13 cellular contexts compared by ENCODE assay signal in genomic region chr13:73248711-73249580, GRCh38.
A peak's percentile ranks its signal among the peaks of the same experiment; 100 is the strongest.
DNase-seq lines count a peak whose midpoint lies in the region; ATAC-seq, FAIRE-seq and TF ChIP-seq lines count a peak whose summit lies in the region.
"Had no signal": no experiment of that assay in that cellular context is flagged by ENCODE, and none has a peak within 500 bp of the region (broad histone marks: within the 10 kb centered on the region; RNA-seq: fewer than 3 reads in every experiment).

No MANE protein-coding gene starts in this region.

- no peak overlapping the region for H3K4me2 ChIP-seq in endothelial cell of umbilical vein (ENCODE audit: insufficient read depth, low read length)

- TF ChIP-seq POLR2A in endothelial cell of umbilical vein (IDR thresholded peaks at IDR 0.05; ENCODE audit: low read depth, low read length) = no peak
- TF ChIP-seq POLR2A in vagina (IDR thresholded peaks at IDR 0.05) = no peak

- no peaks in the 10 kb centered on the region for H4K20me1 ChIP-seq in endothelial cell of umbilical vein (replicated peaks; ENCODE audit: control insufficient read depth, extremely low read depth, insufficient read depth, low read length)

- H2AFZ ChIP-seq in endothelial cell of umbilical vein (ENCODE audit: low read depth, low read length) = no peak overlapping the region

- H3K4me3 ChIP-seq in endothelial cell of umbilical vein (replicated peaks in 1 of 3; ENCODE audit: insufficient read depth in 1 of 3, low read depth in 1 of 3, low read length in 3 of 3) = no peak overlapping the region
- H3K4me3 ChIP-seq in mucosa of descending colon = no peak overlapping the region
- no peak overlapping the region for H3K4me3 ChIP-seq in vagina

- POLR2A ChIA-PET in endothelial cell of umbilical vein (lab: Charles Lee) = no interaction called here

- H3K27me3 ChIP-seq in endothelial cell of umbilical vein (ENCODE audit: control insufficient read depth in 2 of 2, insufficient read depth in 2 of 2, low read length in 2 of 2) = no peaks in the 10 kb centered on the region
- no peaks in the 10 kb centered on the region for H3K27me3 ChIP-seq in vagina

- dilution Hi-C loops in endothelial cell of umbilical vein (cut with MboI; ENCODE audit: extremely low pct_ligation_motif_present, low sequenced_read_pairs) = no loop called here

- DNase-seq in AG08396 (ENCODE audit: low spot score) (peak; percentile 9), LoVo (ENCODE audit: low spot score) (peak; percentile 79), endothelial cell of umbilical vein (ENCODE audit: low read depth, low spot score) (no peak), mucosa of descending colon (peak in 1 of 3 donors; percentile 28), NAMALWA (ENCODE audit: low spot score) (no peak), COLO829 (ENCODE audit: low spot score) (no peak), vagina (ENCODE audit: extremely low spot score in 2 of 2) (no peak)
- no peak for DNase-seq in stimulated activated naive CD4-positive, alpha-beta T cell treated with Interleukin-2 at 50 U/mL for 16 hours (lab: John Stamatoyannopoulos, UW)
- DNase-seq: activated CD4-positive, CD25-positive, alpha-beta regulatory T cell; activated T-cell treated with anti-CD3 and anti-CD28 coated beads, Interleukin-2, amount 50 U/mL, for 48 hours; NCI-H1092; stimulated activated CD4-positive, alpha-beta T cell treated with anti-CD3 and anti-CD28 coated beads, Interleukin-12 subunit alpha, Interleukin-12 subunit beta, amount 100 ng/mL, for 4 hours had no signal

- H3K27ac ChIP-seq in endothelial cell of umbilical vein (ENCODE audit: insufficient read depth, low read depth, low read length) = no peak overlapping the region
- no peak overlapping the region for H3K27ac ChIP-seq in vagina

- CTCF ChIA-PET in endothelial cell of umbilical vein (lab: Charles Lee) = interaction anchor here (1.1 to 1.3 kb wide), 4 partner anchors 10 to 167 kb away, joined by 3 to 5 read pairs (median 4); no protein-coding TSS in a partner anchor

- no peak overlapping the region for H3K9ac ChIP-seq in endothelial cell of umbilical vein (replicated peaks; ENCODE audit: extremely low read depth, insufficient read depth, low read length)

- FAIRE-seq in endothelial cell of umbilical vein (lab: Jason Lieb, UNC) = peak; percentile 60
- FAIRE-seq: H54 had no signal

- BruUV-seq in endothelial cell of umbilical vein (replicated peaks; lab: Mats Ljungman, UMichigan) = no TSS peak

- H3K4me1 ChIP-seq in endothelial cell of umbilical vein (ENCODE audit: control insufficient read depth, extremely low read depth, insufficient read depth, low read length) (no peaks in the 10 kb centered on the region), mucosa of descending colon (ENCODE audit: low read depth) (peaks cover 8% of the 10 kb centered on the region), vagina (peaks cover 15% of the 10 kb centered on the region)

- no peaks in the 10 kb centered on the region for H3K36me3 ChIP-seq in endothelial cell of umbilical vein (ENCODE audit: control insufficient read depth in 2 of 2, extremely low read depth in 1 of 2, insufficient read depth in 2 of 2, low read length in 2 of 2)
- H3K36me3 ChIP-seq in mucosa of descending colon (ENCODE audit: low read depth) = no peaks in the 10 kb centered on the region
- H3K36me3 ChIP-seq in vagina = no peaks in the 10 kb centered on the region

- TF ChIP-seq CTCF in endothelial cell of umbilical vein (IDR thresholded peaks at IDR 0.05; ENCODE audit: extremely low read depth in 1 of 2, insufficient read depth in 1 of 2, low read depth in 1 of 2, low read length in 2 of 2) (no peak), mucosa of descending colon (IDR thresholded peaks at IDR 0.05) (no peak), vagina (IDR thresholded peaks at IDR 0.05) (no peak)

- intact Hi-C loops in endothelial cell of umbilical vein (cut with micrococcal nuclease) = no loop called here
- intact Hi-C loops in mucosa of descending colon (cut with DNase I, micrococcal nuclease) = no loop called here
- intact Hi-C loops in vagina (cut with DNase I) = no loop called here

- ATAC-seq in mucosa of descending colon = peak; percentile 92

- H3K9me3 ChIP-seq in endothelial cell of umbilical vein (replicated peaks; ENCODE audit: control insufficient read depth, insufficient read depth, low read length) = no peaks in the 10 kb centered on the region
- H3K9me3 ChIP-seq in mucosa of descending colon = no peaks in the 10 kb centered on the region
- H3K9me3 ChIP-seq in vagina = no peaks in the 10 kb centered on the region

- no peaks in the 10 kb centered on the region for H3K9me1 ChIP-seq in endothelial cell of umbilical vein (replicated peaks; ENCODE audit: control insufficient read depth, extremely low read depth, insufficient read depth, low read length)

- no peaks in the 10 kb centered on the region for H3K79me2 ChIP-seq in endothelial cell of umbilical vein (ENCODE audit: control insufficient read depth, insufficient read depth, low read length)

TF ChIP-seq in endothelial cell of umbilical vein, 7 proteins besides CTCF, POLR2A, EP300 and RAD21:
- no peak for TF ChIP-seq FOS (IDR thresholded peaks at IDR 0.05; ENCODE audit: borderline replicate concordance, insufficient read depth, low read length)
- no peak for TF ChIP-seq JUN (IDR thresholded peaks at IDR 0.05; ENCODE audit: borderline replicate concordance, insufficient read depth, insufficient read length, low read depth)
- no peak for TF ChIP-seq MAX (IDR thresholded peaks at IDR 0.05; ENCODE audit: insufficient read depth, insufficient read length)
- TF ChIP-seq GATA2 (IDR thresholded peaks at IDR 0.05; ENCODE audit: insufficient read depth, insufficient read length, low read depth, low read length) = no peak
- TF ChIP-seq EZH2 (IDR thresholded peaks at IDR 0.05; ENCODE audit: borderline replicate concordance, low read depth, low read length, severe bottlenecking) = no peak
- no peak for TF ChIP-seq MYC (IDR thresholded peaks at IDR 0.05; ENCODE audit: low read depth, low read length)
- TF ChIP-seq POLR2AphosphoS5 (IDR thresholded peaks at IDR 0.05; ENCODE audit: insufficient read depth, low read depth, low read length) = no peak

Comparison
In these comparisons a context has a peak if more than half of its experiments do, and no peak if none do; other contexts are left out.
1. DNase-seq: peak in AG08396 (single experiment) and LoVo (single experiment); none in endothelial cell of umbilical vein (single experiment), NAMALWA (single experiment), stimulated activated naive CD4-positive, alpha-beta T cell treated with Interleukin-2 at 50 U/mL for 16 hours (single experiment), COLO829 (single experiment) and vagina (0 of 2).